ENCODE assay signal across 8 cellular contexts in the genomic region with DNA sequence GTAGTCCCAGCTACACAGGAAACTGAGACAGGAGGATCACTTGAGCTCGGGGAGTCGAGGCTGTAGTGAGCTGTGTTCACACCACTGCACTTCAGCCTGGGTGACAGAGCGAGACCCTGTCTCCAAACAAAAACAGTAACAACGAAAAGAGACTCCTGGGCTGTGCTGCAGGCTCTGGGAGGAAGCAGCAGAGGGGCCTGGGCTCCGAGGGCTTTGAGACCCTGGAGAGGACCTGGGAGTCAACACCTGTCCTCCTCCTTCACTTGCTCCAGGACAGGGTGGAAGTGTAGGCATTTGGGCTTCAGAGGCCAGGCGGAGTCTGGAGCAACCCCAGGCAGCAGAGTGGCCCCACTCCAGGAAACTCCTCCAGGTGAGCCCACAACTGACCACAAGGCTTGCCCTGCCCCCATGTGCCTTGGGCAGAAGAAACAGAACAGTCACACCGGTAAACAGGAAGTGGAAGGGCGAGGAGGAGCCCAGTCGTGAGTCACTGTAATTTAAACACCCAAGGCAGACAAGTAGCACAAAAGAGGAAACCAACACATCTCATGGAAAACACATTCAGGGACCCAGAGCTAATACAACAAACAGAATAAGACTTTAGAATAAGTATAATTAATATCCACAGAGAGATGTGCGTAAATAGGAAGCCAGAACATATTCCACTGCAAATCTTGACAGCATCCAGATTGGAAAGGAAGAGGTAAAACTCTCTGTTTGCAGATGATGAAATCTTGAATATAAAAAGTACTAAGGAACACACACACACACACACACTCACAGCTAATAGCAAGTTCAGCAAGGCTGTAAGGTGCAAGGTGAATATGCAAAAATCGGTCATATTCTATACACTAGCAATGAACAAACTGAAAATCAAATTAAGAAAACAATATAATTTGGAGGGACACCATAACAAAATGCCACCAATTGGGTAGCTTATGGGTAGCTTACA. TPM values are rescaled to one million over a fixed set of nuclear protein-coding genes. Genes with fewer than 3 reads are reported as not detected.
DNase-seq lines count a peak whose midpoint lies in the region; ATAC-seq, FAIRE-seq and TF ChIP-seq lines count a peak whose summit lies in the region.

No MANE protein-coding gene starts in this region.

- TF ChIP-seq POLR2A in A549 (IDR thresholded peaks at IDR 0.05; ENCODE audit: low read length) (no peak), upper lobe of left lung (IDR thresholded peaks at IDR 0.05) (no peak)

- DNase-seq in A549 (ENCODE audit: low read depth in 1 of 2, low spot score in 1 of 2) = peak; percentile 68 to 72
- DNase-seq in HK-2 (ENCODE audit: unreplicated experiment) = peak; percentile 31
- peak; percentile 67 for DNase-seq in epithelial cell of prostate (ENCODE audit: low read depth, low spot score)
- peak in 1 of 2 donors; percentile 92 for DNase-seq in upper lobe of left lung
- DNase-seq in brain microvascular endothelial cell = no peak
- DNase-seq in NCI-H345 treated with DMSO at 0.1 percent for 48 hours (lab: John Stamatoyannopoulos, UW; ENCODE audit: unreplicated experiment) = no peak

- H3K4me1 ChIP-seq in A549 (peaks cover 18% of the 10 kb centered on the region), upper lobe of left lung (peaks cover 4 to 16% (median 11%) of the 10 kb centered on the region in 4 donors)

- H3K4me3 ChIP-seq in A549 (no peak overlapping the region), upper lobe of left lung (no peak overlapping the region), brain microvascular endothelial cell (ENCODE audit: low read depth, low read length) (no peak overlapping the region)

- peak overlapping the region; percentile 66 for H3K4me2 ChIP-seq in A549

- FAIRE-seq in A549 (lab: Jason Lieb, UNC) = peak; percentile 86

- ATAC-seq in A549 = peak; percentile 53 to 79; a peak in 4 of 6 replicates
- peak; percentile 74 for ATAC-seq in GM19372 (IDR thresholded peaks at IDR 0.05; ENCODE audit: low read depth, unreplicated experiment)
- peak; percentile 68 to 84 for ATAC-seq in upper lobe of left lung (ENCODE audit: low FRiP score in 2 of 2)

- WGBS in A549 (ENCODE audit: missing lambda C conversion rate) = 41% methylated on average over 11 of the region's 11 CpGs
- 29 to 30% methylated on average over 8 to 10 of the region's 11 CpGs for WGBS in upper lobe of left lung, 2 donors

- no peak for TF ChIP-seq CTCF in A549 (IDR thresholded peaks at IDR 0.05)
- TF ChIP-seq CTCF in VCaP (conservative IDR thresholded peaks at IDR 0.05) = no peak
- no peak for TF ChIP-seq CTCF in upper lobe of left lung (IDR thresholded peaks at IDR 0.05)
- no peak for TF ChIP-seq CTCF in brain microvascular endothelial cell (IDR thresholded peaks at IDR 0.05; ENCODE audit: low read depth, low read length, missing control alignments)

- TF ChIP-seq EP300 in A549 (IDR thresholded peaks at IDR 0.05) (no peak), upper lobe of left lung (IDR thresholded peaks at IDR 0.05) (no peak)

- POLR2A ChIA-PET in A549 (lab: Yijun Ruan, JAX) = no interaction called here

- H3K27ac ChIP-seq in A549 = peak overlapping the region; percentile 67 to 82
- peak overlapping the region; percentile 47 for H3K27ac ChIP-seq in VCaP
- peak overlapping the region; percentile 60 for H3K27ac ChIP-seq in epithelial cell of prostate
- H3K27ac ChIP-seq in upper lobe of left lung = peak overlapping the region in 3 of 4 donors; percentile 29 to 74 (median 39)
- H3K27ac ChIP-seq in brain microvascular endothelial cell = no peak overlapping the region

- no peaks in the 10 kb centered on the region for H3K27me3 ChIP-seq in upper lobe of left lung
- H3K27me3 ChIP-seq in brain microvascular endothelial cell (replicated peaks) = no peaks in the 10 kb centered on the region

- H3K9me3 ChIP-seq in A549 (no peaks in the 10 kb centered on the region), upper lobe of left lung (no peaks in the 10 kb centered on the region)

- in situ Hi-C loops in brain microvascular endothelial cell (cut with HindIII; ENCODE audit: low pct_ligation_motif_present, low sequenced_read_pairs) = no loop called here

- TF ChIP-seq RAD21 in A549 (conservative IDR thresholded peaks at IDR 0.05 in 1 of 2, IDR thresholded peaks at IDR 0.05 in 1 of 2) = no peak

- H3K36me3 ChIP-seq in upper lobe of left lung (no peaks in the 10 kb centered on the region), brain microvascular endothelial cell (replicated peaks) (no peaks in the 10 kb centered on the region)

- CTCF ChIA-PET in A549 (lab: Yijun Ruan, JAX) = interaction anchor here (1.2 to 16.5 kb wide), 5 partner anchors 21 to 65 kb away, joined by 3 to 234 read pairs (median 5); no protein-coding TSS in a partner anchor

TF ChIP-seq in A549, 52 proteins besides CTCF, POLR2A, EP300 and RAD21:
- no peak for TF ChIP-seq TFCP2L1 (CRISPR knock-in tag; IDR thresholded peaks at IDR 0.05)
- TF ChIP-seq EHMT2 (IDR thresholded peaks at IDR 0.05; ENCODE audit: low read depth) = no peak
- TF ChIP-seq CBX2 (IDR thresholded peaks at IDR 0.05; ENCODE audit: borderline replicate concordance, low read depth) = no peak
- TF ChIP-seq CEBPB (IDR thresholded peaks at IDR 0.05) = peak in 1 of 2 experiments; percentile 27; a peak in 1 of 4 replicates
- TF ChIP-seq SREBF2 (IDR thresholded peaks at IDR 0.05) = no peak
- TF ChIP-seq POLR2AphosphoS2 (conservative IDR thresholded peaks at IDR 0.05; ENCODE audit: low read length) = no peak
- no peak for TF ChIP-seq USF2 (IDR thresholded peaks at IDR 0.05)
- TF ChIP-seq SMC3 (IDR thresholded peaks at IDR 0.05) = no peak
- no peak for TF ChIP-seq FOSL2 (IDR thresholded peaks at IDR 0.05)
- TF ChIP-seq FOSL2 (CRISPR knock-in tag; IDR thresholded peaks at IDR 0.05) = peak; percentile 64
- no peak for TF ChIP-seq MAFK (IDR thresholded peaks at IDR 0.05; ENCODE audit: partially characterized antibody)
- TF ChIP-seq HEYL (CRISPR knock-in tag; IDR thresholded peaks at IDR 0.05) = no peak
- TF ChIP-seq MAX (IDR thresholded peaks at IDR 0.05) = peak; percentile 58
- no peak for TF ChIP-seq JUNB (IDR thresholded peaks at IDR 0.05)

RNA-seq across cellular contexts. Expression of gene RASGEF1A, which starts 20.5 kb away (rescaled TPM):
- polyA plus RNA-seq in A549 (2011; rRNA removed) (3.5 and 4.2 TPM in 2 replicates), A549 (2017; fragmentation: RNase III; extraction: RNeasy Plus Mini Kit Qiagen cat#74134 plus additional on column Dnase treatment) (1.6 to 2.5 TPM (median 1.7 TPM) in 3 replicates)
- 5.7 and 9.7 TPM in 2 replicates for polyA plus RNA-seq in A549 (2012; cell fraction: cytosol; rRNA removed)
- 8.2 and 10.4 TPM in 2 replicates for polyA plus RNA-seq in A549 (2012; cell fraction: nucleus; rRNA removed)
- 5.3 and 6.4 TPM in 2 replicates for polyA minus RNA-seq in A549 (2011; rRNA and poly(A)+ RNA removed)
- total RNA-seq in upper lobe of left lung = 1 to 10 TPM; 2.3 to 8.4 (median 4.9) TPM

Comparison
In these comparisons a context has a peak if more than half of its experiments do, and no peak if none do; other contexts are left out.
1. DNase-seq: peak in A549 (2 of 2), HK-2 (single experiment) and epithelial cell of prostate (single experiment); none in brain microvascular endothelial cell (single experiment) and NCI-H345 treated with DMSO at 0.1 percent for 48 hours (single experiment).
2. Peak in every context shown above with its lines, with median percentiles within 50 percentile points of each other: ATAC-seq.